In the genomic region with DNA sequence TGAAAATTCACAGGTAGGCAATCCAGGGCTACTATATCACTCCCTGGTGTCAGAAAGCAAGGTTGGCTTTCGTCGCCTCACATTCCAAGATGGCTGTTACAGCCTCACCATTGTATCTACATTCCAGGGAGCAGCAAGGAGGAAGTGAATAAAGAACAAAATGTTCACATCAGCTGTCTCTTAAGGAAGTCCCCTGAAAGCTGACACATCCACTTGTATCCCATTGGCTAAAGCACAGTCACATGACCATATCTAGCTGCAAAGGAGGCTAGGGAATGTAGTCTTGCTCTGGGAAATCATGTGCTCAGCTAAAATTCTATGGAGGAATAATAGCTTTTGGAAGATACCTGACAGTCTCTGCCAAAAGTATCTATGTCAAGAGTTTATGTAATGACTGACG, we compare ENCODE assay signal across 1 cellular context.
TF ChIP-seq lines count a peak whose summit lies in the region.

No MANE protein-coding gene starts in this region.

TF ChIP-seq in A549, 52 proteins besides CTCF, POLR2A, EP300 and RAD21:
- TF ChIP-seq MYC (IDR thresholded peaks at IDR 0.05; ENCODE audit: borderline replicate concordance, low read length) (no peak), FOSB (CRISPR knock-in tag; IDR thresholded peaks at IDR 0.05) (no peak), JUNB (IDR thresholded peaks at IDR 0.05) (no peak), USF2 (IDR thresholded peaks at IDR 0.05) (peak; percentile 56; the same call in 1 of the 2 replicates)
- TF ChIP-seq, protein P1, sequence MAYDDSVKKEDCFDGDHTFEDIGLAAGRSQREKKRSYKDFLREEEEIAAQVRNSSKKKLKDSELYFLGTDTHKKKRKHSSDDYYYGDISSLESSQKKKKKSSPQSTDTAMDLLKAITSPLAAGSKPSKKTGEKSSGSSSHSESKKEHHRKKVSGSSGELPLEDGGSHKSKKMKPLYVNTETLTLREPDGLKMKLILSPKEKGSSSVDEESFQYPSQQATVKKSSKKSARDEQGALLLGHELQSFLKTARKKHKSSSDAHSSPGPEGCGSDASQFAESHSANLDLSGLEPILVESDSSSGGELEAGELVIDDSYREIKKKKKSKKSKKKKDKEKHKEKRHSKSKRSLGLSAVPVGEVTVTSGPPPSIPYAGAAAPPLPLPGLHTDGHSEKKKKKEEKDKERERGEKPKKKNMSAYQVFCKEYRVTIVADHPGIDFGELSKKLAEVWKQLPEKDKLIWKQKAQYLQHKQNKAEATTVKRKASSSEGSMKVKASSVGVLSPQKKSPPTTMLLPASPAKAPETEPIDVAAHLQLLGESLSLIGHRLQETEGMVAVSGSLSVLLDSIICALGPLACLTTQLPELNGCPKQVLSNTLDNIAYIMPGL (CRISPR knock-in tag; IDR thresholded peaks at IDR 0.05; ENCODE audit: borderline replicate concordance): no peak
